ENCODE assay signal across 19 cellular contexts in genomic region chr5:137466888-137467287, GRCh38. TPM values are rescaled to one million over a fixed set of nuclear protein-coding genes. Genes with fewer than 3 reads are reported as not detected.
A peak's percentile ranks its signal among the peaks of the same experiment; 100 is the strongest.
DNase-seq lines count a peak whose midpoint lies in the region; ATAC-seq, FAIRE-seq and TF ChIP-seq lines count a peak whose summit lies in the region.
"Had no signal": no experiment of that assay in that cellular context is flagged by ENCODE, and none has a peak within 500 bp of the region (broad histone marks: within the 10 kb centered on the region; RNA-seq: fewer than 3 reads in every experiment).

No MANE protein-coding gene starts in this region.

- 48 to 60% methylated on average over 1 to 3 of the region's 3 CpGs for WGBS in transverse colon (ENCODE audit: low coverage in 1 of 2), 2 donors

- H3K36me3 ChIP-seq in astrocyte (ENCODE audit: insufficient read depth, low read length) (no peaks in the 10 kb centered on the region), transverse colon (no peaks in the 10 kb centered on the region)
- H3K36me3 ChIP-seq: BLaER1 treated with 17β-estradiol and CSF1 and Interleukin-3, amounts not matched to agents 10 nM and 100 nM; ovary had no signal

- H3K27ac Mint-ChIP-seq in astrocyte (ENCODE audit: unreplicated experiment) (no peak overlapping the region), natural killer cell (no peak overlapping the region)
- H3K27ac Mint-ChIP-seq: activated naive CD4-positive, alpha-beta T cell treated with anti-CD3 and anti-CD28 coated beads, Interleukin-2, amount 50 U/mL, for 24 hours had no signal

- H3K9me3 Mint-ChIP-seq in astrocyte (ENCODE audit: unreplicated experiment): no peaks in the 10 kb centered on the region
- H3K9me3 Mint-ChIP-seq in natural killer cell: no peaks in the 10 kb centered on the region
- H3K9me3 Mint-ChIP-seq: activated naive CD4-positive, alpha-beta T cell treated with anti-CD3 and anti-CD28 coated beads, Interleukin-2, amount 50 U/mL, for 24 hours had no signal

- no peak overlapping the region for H2AFZ ChIP-seq in astrocyte (ENCODE audit: low read depth, low read length)

- no peak for TF ChIP-seq EP300 in transverse colon (IDR thresholded peaks at IDR 0.05; ENCODE audit: low read depth)

- in situ Hi-C loops in transverse colon (cut with MboI; ENCODE audit: low pct_ligation_motif_present in 1 of 4, low pct_unique_long_range_greater_than_20kb in 1 of 4, low sequenced_read_pairs in 3 of 4): no loop called here

- H4K20me1 ChIP-seq in astrocyte (ENCODE audit: insufficient read depth, low read length): peaks cover 13% of the 10 kb centered on the region
- H4K20me1 ChIP-seq: BLaER1 treated with 17β-estradiol and CSF1 and Interleukin-3, amounts not matched to agents 10 nM and 100 nM had no signal

- H3K4me1 Mint-ChIP-seq in astrocyte (ENCODE audit: low read depth, unreplicated experiment) (peaks cover 19% of the 10 kb centered on the region), natural killer cell (no peaks in the 10 kb centered on the region)
- H3K4me1 Mint-ChIP-seq: activated naive CD4-positive, alpha-beta T cell treated with anti-CD3 and anti-CD28 coated beads, Interleukin-2, amount 50 U/mL, for 24 hours had no signal

- FAIRE-seq in astrocyte (lab: Jason Lieb, UNC): no peak
- FAIRE-seq: colon, endothelial cell of umbilical vein had no signal

- peaks cover 77% of the 10 kb centered on the region for H3K79me2 ChIP-seq in astrocyte (ENCODE audit: insufficient read depth, low read length)

- intact Hi-C loops in transverse colon (cut with DNase I; ENCODE audit: low total_unique reads): no loop called here
- intact Hi-C loops in natural killer cell (cut with micrococcal nuclease): no loop called here

- H3K27me3 ChIP-seq in astrocyte (ENCODE audit: insufficient read depth, low read length) (no peaks in the 10 kb centered on the region), transverse colon (no peaks in the 10 kb centered on the region)
- H3K27me3 ChIP-seq: BLaER1 treated with 17β-estradiol and CSF1 and Interleukin-3, amounts not matched to agents 10 nM and 100 nM; ovary had no signal

- H3K4me3 ChIP-seq in astrocyte (ENCODE audit: insufficient read depth, low read depth, low read length) (no peak overlapping the region), transverse colon (no peak overlapping the region)
- H3K4me3 ChIP-seq: BLaER1 treated with 17β-estradiol and CSF1 and Interleukin-3, amounts not matched to agents 10 nM and 100 nM; ovary had no signal

- DNase-seq in GM03348 (ENCODE audit: low spot score): peak; percentile 47
- DNase-seq in astrocyte (ENCODE audit: low read depth): peak; percentile 58
- peak; percentile 75 for DNase-seq in globus pallidus (ENCODE audit: low spot score)
- DNase-seq in superior temporal gyrus (ENCODE audit: extremely low spot score): peak; percentile 59
- DNase-seq in transverse colon: no peak
- DNase-seq in natural killer cell: no peak
- DNase-seq in HCEC 1CT: no peak
- DNase-seq: activated CD4-positive, alpha-beta T cell treated with anti-CD3 and anti-CD28 coated beads for 1 hour; activated CD8-positive, alpha-beta memory T cell treated with anti-CD3 and anti-CD28 coated beads, Interleukin-2, amount 50 U/mL, for 48 hours; DMS153; KG1; NCI-H1417 treated with DMSO at 0.1 percent for 48 hours; ovary; stimulated activated CD4-positive, alpha-beta T cell treated with anti-CD3 and anti-CD28 coated beads, Interleukin-12 subunit alpha, Interleukin-12 subunit beta, amount 100 ng/mL, for 4 hours; stimulated activated naive CD8-positive, alpha-beta T cell treated with anti-CD3 and anti-CD28 coated beads, Interleukin-15, Interleukin-2, amounts not matched to agents 100 U/mL and 50 U/mL, for 24 hours had no signal

- ATAC-seq in natural killer cell: no peak
- ATAC-seq: stimulated activated naive CD8-positive, alpha-beta T cell treated with anti-CD3 and anti-CD28 coated beads, Interleukin-15, Interleukin-2, amounts not matched to agents 100 U/mL and 50 U/mL, for 24 hours had no signal

- H3K4me2 ChIP-seq in astrocyte (ENCODE audit: low read length): no peak overlapping the region
- H3K4me2 ChIP-seq: BLaER1 treated with 17β-estradiol and CSF1 and Interleukin-3, amounts not matched to agents 10 nM and 100 nM had no signal

- TF ChIP-seq CTCF in astrocyte (IDR thresholded peaks at IDR 0.05; ENCODE audit: insufficient read depth, low read depth, low read length) (no peak), transverse colon (IDR thresholded peaks at IDR 0.05) (no peak), natural killer cell (IDR thresholded peaks at IDR 0.05) (no peak)

- H3K27me3 Mint-ChIP-seq in astrocyte (ENCODE audit: low read depth, unreplicated experiment): no peaks in the 10 kb centered on the region
- H3K27me3 Mint-ChIP-seq in natural killer cell (ENCODE audit: low read depth in 2 of 2): peaks cover 8% of the 10 kb centered on the region in 2 donors

- TF ChIP-seq POLR2A in transverse colon (IDR thresholded peaks at IDR 0.05): no peak

- no peak overlapping the region for H3K9ac ChIP-seq in astrocyte (ENCODE audit: low read length)
- H3K9ac ChIP-seq: BLaER1 treated with 17β-estradiol and CSF1 and Interleukin-3, amounts not matched to agents 10 nM and 100 nM had no signal

- H3K36me3 Mint-ChIP-seq in astrocyte (ENCODE audit: low read depth, unreplicated experiment) (no peaks in the 10 kb centered on the region), natural killer cell (no peaks in the 10 kb centered on the region)
- H3K36me3 Mint-ChIP-seq: activated naive CD4-positive, alpha-beta T cell treated with anti-CD3 and anti-CD28 coated beads, Interleukin-2, amount 50 U/mL, for 24 hours had no signal

- H3K4me3 Mint-ChIP-seq in astrocyte (ENCODE audit: unreplicated experiment): no peak overlapping the region
- H3K4me3 Mint-ChIP-seq in natural killer cell: no peak overlapping the region
- H3K4me3 Mint-ChIP-seq: activated naive CD4-positive, alpha-beta T cell treated with anti-CD3 and anti-CD28 coated beads, Interleukin-2, amount 50 U/mL, for 24 hours had no signal

- H3K4me1 ChIP-seq in astrocyte (ENCODE audit: insufficient read depth, low read length) (peaks cover 31% of the 10 kb centered on the region), transverse colon (no peaks in the 10 kb centered on the region)

- no peak overlapping the region for H3K27ac ChIP-seq in astrocyte (ENCODE audit: low read depth, low read length)
- no peak overlapping the region for H3K27ac ChIP-seq in transverse colon
- H3K27ac ChIP-seq: BLaER1 treated with 17β-estradiol and CSF1 and Interleukin-3, amounts not matched to agents 10 nM and 100 nM; ovary had no signal

- H3K9me3 ChIP-seq in astrocyte (ENCODE audit: insufficient read depth, low read depth, low read length) (no peaks in the 10 kb centered on the region), transverse colon (no peaks in the 10 kb centered on the region)
- H3K9me3 ChIP-seq: BLaER1 treated with 17β-estradiol and CSF1 and Interleukin-3, amounts not matched to agents 10 nM and 100 nM; ovary had no signal

RNA-seq across cellular contexts. Expression of gene SPOCK1, which starts 32.2 kb away (rescaled TPM):
- total RNA-seq in astrocyte (53.5 and 71.0 TPM in 2 replicates), transverse colon (10 to 100 TPM in 3 of 4 donors, 1 to 10 TPM in 1; 8.6 to 34.8 (median 13.2) TPM), natural killer cell (1 to 10 TPM in 1 of 3 donors, under 1 TPM in 2; 0.09 to 1.6 (median 0.61) TPM)

Comparison
In these comparisons a context has a peak if more than half of its experiments do, and no peak if none do; other contexts are left out.
1. DNase-seq: peak in GM03348 (single experiment), astrocyte (single experiment), globus pallidus (single experiment) and superior temporal gyrus (single experiment); none in transverse colon (single experiment), natural killer cell (single experiment) and HCEC 1CT (single experiment).